ENCODE assay signal across 16 cellular contexts in genomic region chr9:4833781-4834560, GRCh38. TPM values are rescaled to one million over a fixed set of nuclear protein-coding genes. Genes with fewer than 3 reads are reported as not detected.
DNase-seq lines count a peak whose midpoint lies in the region; ATAC-seq and TF ChIP-seq lines count a peak whose summit lies in the region.
"Had no signal": no experiment of that assay in that cellular context is flagged by ENCODE, and none has a peak within 500 bp of the region (broad histone marks: within the 10 kb centered on the region; RNA-seq: fewer than 3 reads in every experiment).

No MANE protein-coding gene starts in this region.

- TF ChIP-seq CTCF in smooth muscle cell (IDR thresholded peaks at IDR 0.05; ENCODE audit: borderline replicate concordance, insufficient read depth, poor library complexity, severe bottlenecking) = no peak

- no peaks in the 10 kb centered on the region for H3K9me3 Mint-ChIP-seq in activated T-cell treated with anti-CD3 and anti-CD28 coated beads, Interleukin-2, amount 50 U/mL, for 72 hours
- H3K9me3 Mint-ChIP-seq in activated T-helper 2 cell treated with anti-CD3 and anti-CD28 coated beads, Interferon-gamma antibody, Interleukin-2, Interleukin-4, amounts not matched to agents 10 μg/mL and 5 μg/mL and 100 μg/mL, durations not matched to agents 14 hours and 24 hours and 36 hours = no peaks in the 10 kb centered on the region
- H3K9me3 Mint-ChIP-seq: activated B cell treated with CpG ODN at 0.5 μM for 24 hours had no signal

- no peaks in the 10 kb centered on the region for H4K20me1 ChIP-seq in smooth muscle cell (ENCODE audit: low read depth)

- peak overlapping the region; percentile 96 for H3K27ac ChIP-seq in smooth muscle cell (ENCODE audit: low read depth)
- H3K27ac ChIP-seq: KMS-11, left ventricle myocardium inferior, neutrophil, uterus had no signal

- intact Hi-C loops in activated T-helper 2 cell treated with anti-CD3 and anti-CD28 coated beads, Interferon-gamma antibody, Interleukin-2, Interleukin-4, amounts not matched to agents 10 μg/mL and 5 μg/mL and 100 μg/mL, durations not matched to agents 14 hours and 24 hours and 36 hours (cut with micrococcal nuclease) = loop anchor here (1.0 to 5.0 kb wide), 7 partner anchors 32 to 603 kb away; partner anchors contain the start of genes JAK2, PLGRKT and RCL1

- H3K27me3 ChIP-seq in smooth muscle cell (ENCODE audit: low read depth) = no peaks in the 10 kb centered on the region
- H3K27me3 ChIP-seq: neutrophil, uterus had no signal

- H3K27me3 Mint-ChIP-seq in activated T-cell treated with anti-CD3 and anti-CD28 coated beads, Interleukin-2, amount 50 U/mL, for 72 hours (ENCODE audit: low read depth) = no peaks in the 10 kb centered on the region
- H3K27me3 Mint-ChIP-seq in activated T-helper 2 cell treated with anti-CD3 and anti-CD28 coated beads, Interferon-gamma antibody, Interleukin-2, Interleukin-4, amounts not matched to agents 10 μg/mL and 5 μg/mL and 100 μg/mL, durations not matched to agents 14 hours and 24 hours and 36 hours (ENCODE audit: low read depth) = no peaks in the 10 kb centered on the region
- H3K27me3 Mint-ChIP-seq: activated B cell treated with CpG ODN at 0.5 μM for 24 hours had no signal

- no peaks in the 10 kb centered on the region for H3K36me3 ChIP-seq in smooth muscle cell (ENCODE audit: low read depth)
- H3K36me3 ChIP-seq: neutrophil, uterus had no signal

- no peak for DNase-seq in activated T-cell treated with anti-CD3 and anti-CD28 coated beads, Interleukin-2, amount 50 U/mL, for 72 hours
- no peak for DNase-seq in activated T-cell treated with anti-CD3 and anti-CD28 coated beads, Interleukin-2, amount 50 U/mL, for 1 hour
- DNase-seq in activated T-helper 2 cell treated with anti-CD3 and anti-CD28 coated beads, Interferon-gamma antibody, Interleukin-2, Interleukin-4, amounts not matched to agents 10 μg/mL and 5 μg/mL and 100 μg/mL, durations not matched to agents 14 hours and 24 hours and 36 hours (ENCODE audit: low spot score) = no peak
- DNase-seq in fibroblast of peridontal ligament (ENCODE audit: extremely low read depth) (peak; percentile 33), smooth muscle cell (lab: John Stamatoyannopoulos, UW; ENCODE audit: unreplicated experiment) (no peak), AML-193 (lab: John Stamatoyannopoulos, UW) (no peak), hypothalamus (lab: John Stamatoyannopoulos, UW) (no peak)
- DNase-seq: activated B cell treated with CpG ODN at 0.5 μM for 24 hours, activated gamma-delta T cell, glutamatergic neuron, left ventricle myocardium inferior, NCI-H1694 treated with DMSO at 0.1 percent for 48 hours, uterus had no signal

- H3K9me3 ChIP-seq in smooth muscle cell (replicated peaks; ENCODE audit: low read depth) = no peaks in the 10 kb centered on the region
- H3K9me3 ChIP-seq: left ventricle myocardium inferior, neutrophil, uterus had no signal

- H3K79me2 ChIP-seq in smooth muscle cell (ENCODE audit: low read depth) = no peaks in the 10 kb centered on the region

- H3K36me3 Mint-ChIP-seq in activated T-cell treated with anti-CD3 and anti-CD28 coated beads, Interleukin-2, amount 50 U/mL, for 72 hours (ENCODE audit: insufficient read depth in 2 of 2) = peaks cover 8 to 29% of the 10 kb centered on the region in 2 donors
- peaks cover 64% of the 10 kb centered on the region for H3K36me3 Mint-ChIP-seq in activated T-helper 2 cell treated with anti-CD3 and anti-CD28 coated beads, Interferon-gamma antibody, Interleukin-2, Interleukin-4, amounts not matched to agents 10 μg/mL and 5 μg/mL and 100 μg/mL, durations not matched to agents 14 hours and 24 hours and 36 hours (ENCODE audit: low read depth)

- peak overlapping the region; percentile 55 to 75 for H3K4me3 Mint-ChIP-seq in activated T-cell treated with anti-CD3 and anti-CD28 coated beads, Interleukin-2, amount 50 U/mL, for 72 hours
- no peak overlapping the region for H3K4me3 Mint-ChIP-seq in activated T-helper 2 cell treated with anti-CD3 and anti-CD28 coated beads, Interferon-gamma antibody, Interleukin-2, Interleukin-4, amounts not matched to agents 10 μg/mL and 5 μg/mL and 100 μg/mL, durations not matched to agents 14 hours and 24 hours and 36 hours (ENCODE audit: low read depth)
- H3K4me3 Mint-ChIP-seq: activated B cell treated with CpG ODN at 0.5 μM for 24 hours had no signal

- peaks cover 13% of the 10 kb centered on the region for H3K4me1 ChIP-seq in smooth muscle cell (ENCODE audit: low read depth)
- H3K4me1 ChIP-seq: uterus had no signal

- H3K4me3 ChIP-seq in smooth muscle cell = no peak overlapping the region
- H3K4me3 ChIP-seq: left ventricle myocardium inferior, uterus had no signal

- 57% methylated on average over 11 of the region's 11 CpGs for WGBS in smooth muscle cell (ENCODE audit: low lambda C conversion rate)

- peaks cover 70% of the 10 kb centered on the region for H3K4me1 Mint-ChIP-seq in activated T-cell treated with anti-CD3 and anti-CD28 coated beads, Interleukin-2, amount 50 U/mL, for 72 hours (ENCODE audit: low read depth)
- peaks cover 53% of the 10 kb centered on the region for H3K4me1 Mint-ChIP-seq in activated T-helper 2 cell treated with anti-CD3 and anti-CD28 coated beads, Interferon-gamma antibody, Interleukin-2, Interleukin-4, amounts not matched to agents 10 μg/mL and 5 μg/mL and 100 μg/mL, durations not matched to agents 14 hours and 24 hours and 36 hours (ENCODE audit: low read depth)
- H3K4me1 Mint-ChIP-seq: activated B cell treated with CpG ODN at 0.5 μM for 24 hours had no signal

- H3F3A ChIP-seq in smooth muscle cell (ENCODE audit: low read depth) = no peaks in the 10 kb centered on the region

- ATAC-seq in activated T-cell treated with anti-CD3 and anti-CD28 coated beads, Interleukin-2, amount 50 U/mL, for 72 hours (replicated peaks in 1 of 2) = peak in 1 of 2 donors; percentile 9
- ATAC-seq in activated CD4-positive, CD25-positive, alpha-beta regulatory T cell treated with anti-CD3 and anti-CD28 coated beads, Interleukin-2, amount 50 U/mL, for 24 hours = no peak

- H3K27ac Mint-ChIP-seq in activated T-cell treated with anti-CD3 and anti-CD28 coated beads, Interleukin-2, amount 50 U/mL, for 72 hours = peak overlapping the region; percentile 98
- H3K27ac Mint-ChIP-seq in activated T-helper 2 cell treated with anti-CD3 and anti-CD28 coated beads, Interferon-gamma antibody, Interleukin-2, Interleukin-4, amounts not matched to agents 10 μg/mL and 5 μg/mL and 100 μg/mL, durations not matched to agents 14 hours and 24 hours and 36 hours = peak overlapping the region; percentile 93
- H3K27ac Mint-ChIP-seq: activated B cell treated with CpG ODN at 0.5 μM for 24 hours had no signal

- H2AFZ ChIP-seq in smooth muscle cell (ENCODE audit: low read depth) = no peak overlapping the region

- H3K9ac ChIP-seq in smooth muscle cell (ENCODE audit: low read depth) = peak overlapping the region; percentile 77
- H3K9ac ChIP-seq: KMS-11 had no signal

- peak overlapping the region; percentile 58 for H3K4me2 ChIP-seq in smooth muscle cell
- H3K4me2 ChIP-seq: KMS-11 had no signal

RNA-seq across cellular contexts. Expression of gene RCL1, which starts 41.2 kb away (rescaled TPM):
- 10 to 100 TPM; 29.7 to 38.8 TPM for total RNA-seq in activated T-cell treated with anti-CD3 and anti-CD28 coated beads, Interleukin-2, amount 50 U/mL, for 72 hours
- 34.5 and 36.3 TPM in 2 replicates for total RNA-seq in activated T-helper 2 cell treated with anti-CD3 and anti-CD28 coated beads, Interferon-gamma antibody, Interleukin-2, Interleukin-4, amounts not matched to agents 10 μg/mL and 5 μg/mL and 100 μg/mL, durations not matched to agents 14 hours and 24 hours and 36 hours
- total RNA-seq in smooth muscle cell = 7.9 and 11.1 TPM in 2 replicates
- polyA plus RNA-seq in smooth muscle cell = 5.8 and 7.9 TPM in 2 replicates
